ENCODE assay signal across 6 cellular contexts in genomic region chr14:24327914-24328313, GRCh38. TPM values are rescaled to one million over a fixed set of nuclear protein-coding genes. Genes with fewer than 3 reads are reported as not detected.
DNase-seq lines count a peak whose midpoint lies in the region; ATAC-seq and TF ChIP-seq lines count a peak whose summit lies in the region.
"Not testable (repeated sequence)": the region's sequence is repeated elsewhere in the genome, so short reads cannot be mapped to it uniquely, and the experiment has no call there.

No MANE protein-coding gene starts in this region.

- H3K36me3 ChIP-seq in lung (ENCODE audit: control insufficient read depth in 2 of 2, insufficient read depth in 2 of 2, low read length in 2 of 2); thoracic aorta: not testable (repeated sequence)

- H3K4me1 ChIP-seq in lung (ENCODE audit: control insufficient read depth in 2 of 2, insufficient read depth in 2 of 2, low read length in 2 of 2) = not testable (repeated sequence)
- peaks cover 7 to 14% of the 10 kb centered on the region in 2 donors for H3K4me1 ChIP-seq in thoracic aorta (ENCODE audit: control insufficient read depth in 1 of 2, low read depth in 2 of 2)

- H3K9me3 ChIP-seq in lung (ENCODE audit: control insufficient read depth in 2 of 2, insufficient read depth in 1 of 2, low read length in 1 of 2); thoracic aorta: not testable (repeated sequence)

- TF ChIP-seq POLR2A in erythroblast (IDR thresholded peaks at IDR 0.05; ENCODE audit: low read length) = not testable (repeated sequence)

- not testable (repeated sequence) for H3K4me3 ChIP-seq in lung, thoracic aorta

- peak; percentile 27 for TF ChIP-seq CTCF in lung (IDR thresholded peaks at IDR 0.05; ENCODE audit: control extremely low read depth, extremely low read depth)
- peak; percentile 62 for TF ChIP-seq CTCF in thoracic aorta (IDR thresholded peaks at IDR 0.05)

- not testable (repeated sequence) for ATAC-seq in lung (ENCODE audit: insufficient read depth, low FRiP score); thoracic aorta (ENCODE audit: insufficient number of reproducible peaks, low FRiP score, low read depth)

- peak; percentile 33 for DNase-seq in ELR (ENCODE audit: low read depth)
- peak; percentile 42 for DNase-seq in NCI-H69 (lab: John Stamatoyannopoulos, UW)
- DNase-seq in activated T-cell treated with anti-CD3 and anti-CD28 coated beads, Interleukin-2, amount 50 U/mL, for 48 hours = peak; percentile 35 to 59
- peak; percentile 24 to 45 for DNase-seq in erythroblast (lab: John Stamatoyannopoulos, UW)
- peak; percentile 59 for DNase-seq in lung (ENCODE audit: low spot score)
- DNase-seq in thoracic aorta (ENCODE audit: low spot score) = not testable (repeated sequence)

- 4 to 13% methylated on average over 9 of the region's 9 CpGs for WGBS in lung, 2 donors

- not testable (repeated sequence) for H3K27ac ChIP-seq in lung (ENCODE audit: low read depth in 1 of 2, low read length in 1 of 2); thoracic aorta

- not testable (repeated sequence) for H3K27me3 ChIP-seq in lung (ENCODE audit: control insufficient read depth, insufficient read depth); thoracic aorta (replicated peaks; ENCODE audit: insufficient read depth)

RNA-seq across cellular contexts. Expression of gene ADCY4, which starts 7.0 kb away (rescaled TPM):
- total RNA-seq in lung (10 to 100 TPM; 35.7 to 36.3 TPM), thoracic aorta (10 to 100 TPM; 25.5 to 28.7 TPM)
- 10 to 100 TPM; 22.6 to 42.8 TPM for polyA plus RNA-seq in lung

RNA-seq across cellular contexts. Expression of gene RIPK3, which starts 11.9 kb away (rescaled TPM):
- total RNA-seq in lung (10 to 100 TPM in 1 of 2 donors, 1 to 10 TPM in 1; 6.4 to 26.0 TPM), thoracic aorta (10 to 100 TPM in 1 of 2 donors, 1 to 10 TPM in 1; 6.8 to 17.9 TPM)
- polyA plus RNA-seq in lung = 10 to 100 TPM; 13.0 to 23.4 TPM

RNA-seq across cellular contexts. Expression of gene LTB4R, which starts 16.6 kb away (rescaled TPM):
- total RNA-seq in lung = 10 to 100 TPM in 1 of 2 donors, 1 to 10 TPM in 1; 4.4 to 14.8 TPM
- polyA plus RNA-seq in lung = 10 to 100 TPM in 1 of 2 donors, 1 to 10 TPM in 1; 7.3 to 47.0 TPM
- 10 to 100 TPM in 1 of 2 donors, 1 to 10 TPM in 1; 8.9 to 13.1 TPM for total RNA-seq in thoracic aorta

RNA-seq across cellular contexts. Expression of gene LTB4R2, which starts 18.0 kb away (rescaled TPM):
- total RNA-seq in lung (10 to 100 TPM in 1 of 2 donors, 1 to 10 TPM in 1; 5.8 to 14.0 TPM), thoracic aorta (10 to 100 TPM; 15.2 to 21.8 TPM)
- 1 to 10 TPM; 1.8 to 5.5 TPM for polyA plus RNA-seq in lung

RNA-seq across cellular contexts. Expression of gene CIDEB, which starts 20.1 kb away (rescaled TPM):
- 10 to 100 TPM in 1 of 2 donors, 1 to 10 TPM in 1; 9.6 to 18.8 TPM for total RNA-seq in lung
- polyA plus RNA-seq in lung = 10 to 100 TPM in 1 of 2 donors, 1 to 10 TPM in 1; 8.3 to 19.7 TPM
- 10 to 100 TPM; 10.9 to 17.3 TPM for total RNA-seq in thoracic aorta
